15 cellular contexts compared by ENCODE assay signal in genomic region chr2:238585836-238586821, GRCh38.
A peak's percentile ranks its signal among the peaks of the same experiment; 100 is the strongest.
DNase-seq lines count a peak whose midpoint lies in the region; ATAC-seq, FAIRE-seq and TF ChIP-seq lines count a peak whose summit lies in the region.
"Had no signal": no experiment of that assay in that cellular context is flagged by ENCODE, and none has a peak within 500 bp of the region (broad histone marks: within the 10 kb centered on the region; RNA-seq: fewer than 3 reads in every experiment).

No MANE protein-coding gene starts in this region.

- H2BK15ac ChIP-seq in H1 (ENCODE audit: low read length): no peak overlapping the region

- H3K4me3 Mint-ChIP-seq in activated CD4-positive, alpha-beta T cell treated with anti-CD3 and anti-CD28 coated beads, Interleukin-2, amount 10 ng/mL, durations not matched to agents 7 days and 5 days: no peak overlapping the region
- H3K4me3 Mint-ChIP-seq: activated CD4-positive, alpha-beta memory T cell treated with anti-CD3 and anti-CD28 coated beads, Interleukin-2, amount 10 ng/mL, durations not matched to agents 7 days and 5 days; CD4-positive, alpha-beta memory T cell; stimulated activated naive CD8-positive, alpha-beta T cell treated with anti-CD3 and anti-CD28 coated beads, Interleukin-15, Interleukin-2, amounts not matched to agents 100 ng/mL and 50 ng/mL, for 24 hours had no signal

- H3K79me2 ChIP-seq in H1 (ENCODE audit: control insufficient read depth in 1 of 2, insufficient read depth in 2 of 2, low read length in 2 of 2): no peaks in the 10 kb centered on the region

- no peak overlapping the region for H3K4me2 ChIP-seq in H1 (ENCODE audit: insufficient read depth in 1 of 2, low read depth in 2 of 2, low read length in 2 of 2)

- WGBS in H1 (ENCODE audit: extremely low coverage in 1 of 2, insufficient coverage in 1 of 2, insufficient read length in 1 of 2, insufficient replicate concordance in 2 of 2, low coverage in 1 of 2, low lambda C conversion rate in 2 of 2, missing lambda C conversion rate in 1 of 2), 2 experiments: 90% methylated on average over 34 of the region's 34 CpGs; no CpG with 5 or more reads in 1 of the 2 experiments

- no peaks in the 10 kb centered on the region for H3K4me1 Mint-ChIP-seq in activated CD4-positive, alpha-beta T cell treated with anti-CD3 and anti-CD28 coated beads, Interleukin-2, amount 10 ng/mL, durations not matched to agents 7 days and 5 days
- H3K4me1 Mint-ChIP-seq: activated CD4-positive, alpha-beta memory T cell treated with anti-CD3 and anti-CD28 coated beads, Interleukin-2, amount 10 ng/mL, durations not matched to agents 7 days and 5 days; CD4-positive, alpha-beta memory T cell had no signal

- H3K36me3 Mint-ChIP-seq in activated CD4-positive, alpha-beta T cell treated with anti-CD3 and anti-CD28 coated beads, Interleukin-2, amount 10 ng/mL, durations not matched to agents 7 days and 5 days (ENCODE audit: low read depth): no peaks in the 10 kb centered on the region
- H3K36me3 Mint-ChIP-seq: CD4-positive, alpha-beta memory T cell had no signal

- H3K23ac ChIP-seq in H1 (ENCODE audit: insufficient read length): no peak overlapping the region

- no peak overlapping the region for H3K56ac ChIP-seq in H1 (replicated peaks; ENCODE audit: insufficient read length, low read depth, low read length)

- H3K4me1 ChIP-seq in H1 (replicated peaks in 1 of 4; ENCODE audit: control insufficient read depth in 3 of 4, insufficient read depth in 4 of 4, low read length in 3 of 4): no peaks in the 10 kb centered on the region
- H3K4me1 ChIP-seq in vagina: no peaks in the 10 kb centered on the region

- no peaks in the 10 kb centered on the region for H4K20me1 ChIP-seq in H1 (replicated peaks in 1 of 2; ENCODE audit: control insufficient read depth in 1 of 2, insufficient read depth in 2 of 2, low read length in 2 of 2)

- H2AFZ ChIP-seq in H1 (ENCODE audit: low read length): peak overlapping the region; percentile 12; the same call in 1 of the 2 replicates

- H3K23me2 ChIP-seq in H1 (ENCODE audit: low read depth, low read length): no peaks in the 10 kb centered on the region

- H3K4me3 ChIP-seq in H1 (ENCODE audit: extremely low read depth in 1 of 4, insufficient read depth in 2 of 4, low read depth in 3 of 4, low read length in 4 of 4) (no peak overlapping the region), vagina (no peak overlapping the region)

- H3K27me3 Mint-ChIP-seq in activated CD4-positive, alpha-beta T cell treated with anti-CD3 and anti-CD28 coated beads, Interleukin-2, amount 10 ng/mL, durations not matched to agents 7 days and 5 days: peaks cover 2% of the 10 kb centered on the region

- H2AK5ac ChIP-seq in H1 (ENCODE audit: low read depth, low read length): no peak overlapping the region

- H3K4ac ChIP-seq in H1 (replicated peaks; ENCODE audit: insufficient read length, low read depth, low read length): no peak overlapping the region

- H3K9me3 Mint-ChIP-seq in activated CD4-positive, alpha-beta T cell treated with anti-CD3 and anti-CD28 coated beads, Interleukin-2, amount 10 ng/mL, durations not matched to agents 7 days and 5 days: no peaks in the 10 kb centered on the region
- H3K9me3 Mint-ChIP-seq: activated CD4-positive, alpha-beta memory T cell treated with anti-CD3 and anti-CD28 coated beads, Interleukin-2, amount 10 ng/mL, durations not matched to agents 7 days and 5 days; activated T-helper 2 cell treated with anti-CD3 and anti-CD28 coated beads, Interferon-gamma antibody, Interleukin-2, Interleukin-4, amounts not matched to agents 10 μg/mL and 5 μg/mL and 100 μg/mL, durations not matched to agents 14 hours and 24 hours and 36 hours had no signal

- no peak overlapping the region for H3K27ac Mint-ChIP-seq in activated CD4-positive, alpha-beta T cell treated with anti-CD3 and anti-CD28 coated beads, Interleukin-2, amount 10 ng/mL, durations not matched to agents 7 days and 5 days
- H3K27ac Mint-ChIP-seq: activated CD4-positive, alpha-beta memory T cell treated with anti-CD3 and anti-CD28 coated beads, Interleukin-2, amount 10 ng/mL, durations not matched to agents 7 days and 5 days; activated T-helper 2 cell treated with anti-CD3 and anti-CD28 coated beads, Interferon-gamma antibody, Interleukin-2, Interleukin-4, amounts not matched to agents 10 μg/mL and 5 μg/mL and 100 μg/mL, durations not matched to agents 14 hours and 24 hours and 36 hours; CD4-positive, alpha-beta memory T cell; stimulated activated naive CD8-positive, alpha-beta T cell treated with anti-CD3 and anti-CD28 coated beads, Interleukin-15, Interleukin-2, amounts not matched to agents 100 ng/mL and 50 ng/mL, for 24 hours had no signal

- no peak for TF ChIP-seq CTCF in H1 (IDR thresholded peaks at IDR 0.05; ENCODE audit: control extremely low read depth in 1 of 3, insufficient read depth in 1 of 3, low read depth in 1 of 3, low read length in 3 of 3)
- no peak for TF ChIP-seq CTCF in vagina (IDR thresholded peaks at IDR 0.05)

- H3K14ac ChIP-seq in H1 (ENCODE audit: insufficient read length): no peak overlapping the region

- no peaks in the 10 kb centered on the region for H3K9me3 ChIP-seq in H1 (ENCODE audit: insufficient read depth in 2 of 2, low read depth in 1 of 2, low read length in 1 of 2)
- H3K9me3 ChIP-seq in vagina: no peaks in the 10 kb centered on the region

- no peak overlapping the region for H2BK120ac ChIP-seq in H1 (replicated peaks; ENCODE audit: low read depth, low read length)

- TF ChIP-seq POLR2A in H1 (IDR thresholded peaks at IDR 0.05; ENCODE audit: control extremely low read depth in 1 of 2, low read depth in 2 of 2, low read length in 2 of 2) (no peak), vagina (IDR thresholded peaks at IDR 0.05) (no peak)

- CTCF ChIA-PET in activated CD4-positive, alpha-beta T cell treated with anti-CD3 and anti-CD28 coated beads, Interleukin-2, amount 10 ng/mL, durations not matched to agents 7 days and 5 days (lab: Charles Lee): no interaction called here
- CTCF ChIA-PET in H1 (lab: Charles Lee; ENCODE audit: partially characterized antibody): no interaction called here

- peak; percentile 3 for DNase-seq in activated CD4-positive, alpha-beta T cell treated with anti-CD3 and anti-CD28 coated beads, Interleukin-2, amount 10 ng/mL, durations not matched to agents 7 days and 5 days
- no peak for DNase-seq in activated CD4-positive, alpha-beta T cell treated with anti-CD3 and anti-CD28 coated beads for 4 hours
- no peak for DNase-seq in H1 (ENCODE audit: low read depth in 1 of 2, low spot score in 2 of 2)
- DNase-seq in middle frontal gyrus (ENCODE audit: extremely low spot score, low spot score): peak; percentile 9
- DNase-seq in vagina (ENCODE audit: extremely low spot score in 2 of 2): peak; percentile 74 to 84
- no peak for DNase-seq in NCI-H187 (lab: John Stamatoyannopoulos, UW)
- DNase-seq: 8988T; activated CD4-positive, alpha-beta memory T cell treated with anti-CD3 and anti-CD28 coated beads, Interleukin-2, amount 10 ng/mL, durations not matched to agents 7 days and 5 days; CD4-positive, alpha-beta memory T cell; mesenchymal stem cell; NCI-H1092 had no signal

- no peak for ATAC-seq in activated CD4-positive, CD25-positive, alpha-beta regulatory T cell treated with anti-CD3 and anti-CD28 coated beads, Interleukin-2, amount 50 U/mL, for 24 hours
- no peak for ATAC-seq in HG03457 (IDR thresholded peaks at IDR 0.05; ENCODE audit: unreplicated experiment)

- no peak overlapping the region for H3K18ac ChIP-seq in H1 (ENCODE audit: extremely low read depth, low read length)

- H3K27ac ChIP-seq in H1 (ENCODE audit: low read depth, low read length) (no peak overlapping the region), vagina (no peak overlapping the region)

- intact Hi-C loops in vagina (cut with DNase I): no loop called here

- no peak overlapping the region for H3K9ac ChIP-seq in H1 (replicated peaks in 1 of 4; ENCODE audit: extremely low read depth in 1 of 4, low read depth in 3 of 4, low read length in 3 of 4)

- H3K27me3 ChIP-seq in H1 (replicated peaks in 1 of 4; ENCODE audit: control insufficient read depth in 3 of 4, extremely low read depth in 1 of 4, insufficient read depth in 3 of 4, low read length in 3 of 4) (no peaks in the 10 kb centered on the region), vagina (no peaks in the 10 kb centered on the region)

- no peaks in the 10 kb centered on the region for H3K79me1 ChIP-seq in H1 (ENCODE audit: low read depth, low read length)

- H2BK20ac ChIP-seq in H1 (ENCODE audit: low read length): no peak overlapping the region

- H3K36me3 ChIP-seq in H1 (ENCODE audit: control insufficient read depth in 2 of 4, insufficient read depth in 4 of 4, low read length in 3 of 4) (no peaks in the 10 kb centered on the region), vagina (no peaks in the 10 kb centered on the region)

- H4K91ac ChIP-seq in H1 (replicated peaks; ENCODE audit: insufficient read length, low read length): no peak overlapping the region

- H4K5ac ChIP-seq in H1 (ENCODE audit: insufficient read length, low read depth, low read length): no peak overlapping the region

- no peak overlapping the region for H2BK5ac ChIP-seq in H1 (ENCODE audit: low read depth, low read length)

- no peak for TF ChIP-seq EP300 in H1 (IDR thresholded peaks at IDR 0.05; ENCODE audit: borderline replicate concordance in 1 of 2, low read depth in 2 of 2, low read length in 2 of 2)

- peak overlapping the region; percentile 43; the same call in 1 of the 2 replicates for H4K8ac ChIP-seq in H1 (ENCODE audit: extremely low read depth, insufficient read depth, low read length)

- no peak overlapping the region for H2BK12ac ChIP-seq in H1 (ENCODE audit: low read depth, low read length)

- POLR2A ChIA-PET in activated CD4-positive, alpha-beta T cell treated with anti-CD3 and anti-CD28 coated beads, Interleukin-2, amount 10 ng/mL, durations not matched to agents 7 days and 5 days (lab: Charles Lee): interaction anchor here (0.6 kb wide), 1 partner anchor 243 kb away, joined by 3 read pairs; no protein-coding TSS in a partner anchor
- POLR2A ChIA-PET in H1 (lab: Charles Lee; ENCODE audit: partially characterized antibody): no interaction called here

- no peak for FAIRE-seq in H1 (lab: Jason Lieb, UNC)

- TF ChIP-seq RAD21 in H1 (IDR thresholded peaks at IDR 0.05 in 1 of 2, conservative IDR thresholded peaks at IDR 0.05 in 1 of 2; ENCODE audit: low read depth in 2 of 2, low read length in 2 of 2): no peak

TF ChIP-seq in H1, 55 proteins besides CTCF, POLR2A, EP300 and RAD21 (continues in another document):
- TF ChIP-seq CBX5 (IDR thresholded peaks at IDR 0.05; ENCODE audit: low read depth, low read length) (no peak), SP4 (IDR thresholded peaks at IDR 0.05; ENCODE audit: low read length) (no peak), ASH2L (IDR thresholded peaks at IDR 0.05; ENCODE audit: low read length) (no peak), KDM1A (IDR thresholded peaks at IDR 0.05; ENCODE audit: borderline replicate concordance, low read length) (no peak), USF2 (IDR thresholded peaks at IDR 0.05; ENCODE audit: low read length) (no peak)

Comparison
In these comparisons a context has a peak if more than half of its experiments do, and no peak if none do; other contexts are left out.
1. DNase-seq: peak in activated CD4-positive, alpha-beta T cell treated with anti-CD3 and anti-CD28 coated beads, Interleukin-2, amount 10 ng/mL, durations not matched to agents 7 days and 5 days (single experiment), middle frontal gyrus (single experiment) and vagina (2 of 2); none in activated CD4-positive, alpha-beta T cell treated with anti-CD3 and anti-CD28 coated beads for 4 hours (0 of 2), H1 (0 of 2) and NCI-H187 (0 of 2).